Comparison of ENCODE assay signal across 8 cellular contexts in the genomic region with DNA sequence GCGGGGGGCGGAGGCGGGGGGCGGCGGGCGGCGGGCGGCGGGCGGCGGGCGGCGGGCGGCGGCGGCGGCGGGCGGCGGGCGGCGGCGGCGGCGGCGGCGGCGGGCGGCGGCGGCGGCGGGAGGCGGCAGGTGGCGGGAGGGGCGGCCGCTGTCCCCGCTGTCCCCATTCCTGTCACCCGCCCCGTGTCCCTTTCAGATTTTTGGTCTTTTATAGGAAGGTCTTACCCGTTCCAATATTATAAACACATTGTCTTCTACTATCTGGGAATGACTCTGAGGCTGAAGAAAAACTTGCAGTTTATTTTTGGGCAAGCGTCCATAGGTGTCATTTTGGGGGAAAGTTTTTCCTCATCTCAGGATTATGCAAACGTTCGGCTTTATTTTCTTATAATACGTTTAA. TPM values are rescaled to one million over a fixed set of nuclear protein-coding genes. Genes with fewer than 3 reads are reported as not detected.
DNase-seq lines count a peak whose midpoint lies in the region; ATAC-seq and TF ChIP-seq lines count a peak whose summit lies in the region.

No MANE protein-coding gene starts in this region.

- H4K20me1 ChIP-seq in BLaER1 treated with 17β-estradiol and CSF1 and Interleukin-3, amounts not matched to agents 10 nM and 100 nM = 0 out of 22 replicates have a peak, but pooled peaks cover 0 to 6% (median 0%) of the 10 kb centered on the region in 11 experiments

- peak overlapping the region; percentile 54 to 79 (median 67) for H3K4me3 ChIP-seq in BLaER1 treated with 17β-estradiol and CSF1 and Interleukin-3, amounts not matched to agents 10 nM and 100 nM
- H3K4me3 ChIP-seq in HEK293 (ENCODE audit: low read depth, low read length) (peak overlapping the region; percentile 57), fibroblast of villous mesenchyme (ENCODE audit: low read depth, low read length) (peak overlapping the region; percentile 68), retinal pigment epithelial cell (ENCODE audit: low read length) (peak overlapping the region; percentile 62)

- TF ChIP-seq CTCF in HEK293 (tag by site-specific recombination; IDR thresholded peaks at IDR 0.05) (no peak), VCaP (conservative IDR thresholded peaks at IDR 0.05) (no peak), fibroblast of villous mesenchyme (IDR thresholded peaks at IDR 0.05; ENCODE audit: insufficient read depth, low read depth, low read length) (no peak), retinal pigment epithelial cell (conservative IDR thresholded peaks at IDR 0.05; ENCODE audit: low read depth, low read length) (no peak)

- no peaks in the 10 kb centered on the region for H3K27me3 ChIP-seq in BLaER1 treated with 17β-estradiol and CSF1 and Interleukin-3, amounts not matched to agents 10 nM and 100 nM

- no peak for ATAC-seq in GM18909 (IDR thresholded peaks at IDR 0.05; ENCODE audit: poor library complexity, unreplicated experiment)

- H3K27ac ChIP-seq in BLaER1 treated with 17β-estradiol and CSF1 and Interleukin-3, amounts not matched to agents 10 nM and 100 nM = peak overlapping the region in 10 of 11 experiments; percentile 33 to 70 (median 60); a peak in 16 of 22 replicates
- H3K27ac ChIP-seq in HEK293 (ENCODE audit: extremely low read depth, low read depth, low read length) (no peak overlapping the region), VCaP (peak overlapping the region; percentile 75)

- H3K4me2 ChIP-seq in BLaER1 treated with 17β-estradiol and CSF1 and Interleukin-3, amounts not matched to agents 10 nM and 100 nM = peak overlapping the region; percentile 53 to 78 (median 74)

- POLR2A ChIA-PET in HEK293 (lab: Yijun Ruan, JAX) = no interaction called here

- no peak for DNase-seq in fibroblast of villous mesenchyme (ENCODE audit: low read depth)
- DNase-seq in retinal pigment epithelial cell (ENCODE audit: low read depth) = no peak
- DNase-seq in RKO (ENCODE audit: low spot score) = no peak
- DNase-seq in activated CD4-positive, alpha-beta T cell treated with anti-CD3 and anti-CD28 coated beads for 4 hours = no peak

- H3K9me3 ChIP-seq in BLaER1 treated with 17β-estradiol and CSF1 and Interleukin-3, amounts not matched to agents 10 nM and 100 nM (replicated peaks in 1 of 11) = no peaks in the 10 kb centered on the region
- no peaks in the 10 kb centered on the region for H3K9me3 ChIP-seq in HEK293 (ENCODE audit: control insufficient read depth, insufficient read depth, low read depth, low read length)

- H3K4me1 ChIP-seq in BLaER1 treated with 17β-estradiol and CSF1 and Interleukin-3, amounts not matched to agents 10 nM and 100 nM = peaks cover 5 to 13% (median 7%) of the 10 kb centered on the region in 10 experiments; a peak in 11 of 20 replicates
- no peaks in the 10 kb centered on the region for H3K4me1 ChIP-seq in HEK293 (ENCODE audit: control insufficient read depth, insufficient read depth, low read length)

- CTCF ChIA-PET in HEK293 (lab: Yijun Ruan, JAX) = no interaction called here

- peak overlapping the region; percentile 68 to 82 (median 78); a peak in 21 of 22 replicates for H3K9ac ChIP-seq in BLaER1 treated with 17β-estradiol and CSF1 and Interleukin-3, amounts not matched to agents 10 nM and 100 nM

- peaks cover 0 to 4% (median 0%) of the 10 kb centered on the region in 11 experiments; a peak in 3 of 22 replicates for H3K36me3 ChIP-seq in BLaER1 treated with 17β-estradiol and CSF1 and Interleukin-3, amounts not matched to agents 10 nM and 100 nM
- no peaks in the 10 kb centered on the region; a peak in 1 of 3 replicates for H3K36me3 ChIP-seq in HEK293 (ENCODE audit: control insufficient read depth in 2 of 2, insufficient read depth in 1 of 2, low read length in 2 of 2)

TF ChIP-seq in HEK293, 187 proteins besides CTCF, POLR2A, EP300 and RAD21:
- TF ChIP-seq ZNF76 (tag by site-specific recombination; IDR thresholded peaks at IDR 0.05; ENCODE audit: borderline replicate concordance, low read depth) = no peak
- peak; percentile 91 for TF ChIP-seq ZNF341 (tag by site-specific recombination; IDR thresholded peaks at IDR 0.05; ENCODE audit: low read depth)
TF ChIP-seq in HEK293: peak in this region for 1.

RNA-seq across cellular contexts. Expression of gene ZNF713, which starts 0.5 kb away (rescaled TPM):
- total RNA-seq in fibroblast of villous mesenchyme = 1.3 and 3.5 TPM in 2 replicates

RNA-seq across cellular contexts. Expression of gene SEPTIN14, which starts 25.2 kb away (rescaled TPM):
- not detected in 2 replicates for total RNA-seq in fibroblast of villous mesenchyme
